In the genomic region with DNA sequence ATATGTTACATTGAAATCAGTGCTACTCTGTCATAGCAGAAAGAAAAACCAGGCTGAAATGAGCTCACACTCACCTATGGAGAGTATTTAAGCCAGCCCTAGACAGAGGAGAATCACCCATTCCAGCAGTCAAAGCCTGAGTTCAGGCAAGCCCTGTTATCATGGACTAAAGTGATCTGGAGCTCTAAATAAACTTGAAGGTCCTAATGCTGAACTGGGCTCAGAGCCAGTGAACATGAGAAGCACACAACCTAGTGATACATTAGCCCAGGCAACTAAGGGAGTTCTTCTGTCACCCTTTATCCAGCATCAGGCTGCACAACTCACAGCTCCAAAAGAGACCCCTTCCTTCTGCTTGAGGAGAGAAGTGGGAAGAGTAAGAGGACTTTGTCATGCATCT, we compare ENCODE assay signal across 21 cellular contexts.
DNase-seq lines count a peak whose midpoint lies in the region.
"Had no signal": no experiment of that assay in that cellular context is flagged by ENCODE, and none has a peak within 500 bp of the region (broad histone marks: within the 10 kb centered on the region; RNA-seq: fewer than 3 reads in every experiment).

No MANE protein-coding gene starts in this region.

- DNase-seq in EH (ENCODE audit: low read depth) (peak; percentile 7), adipocyte (ENCODE audit: low read depth) (peak; percentile 8), fibroblast of peridontal ligament (ENCODE audit: extremely low read depth) (peak; percentile 39), myocyte (ENCODE audit: low read depth) (peak; percentile 34)
- DNase-seq in stimulated activated naive CD4-positive, alpha-beta T cell treated with Interleukin-2 at 50 U/mL for 16 hours (lab: John Stamatoyannopoulos, UW) = no peak
- no peak for DNase-seq in stimulated activated CD4-positive, alpha-beta T cell treated with anti-CD3 and anti-CD28 coated beads, Interleukin-2, amount 100 ng/mL, for 24 hours
- DNase-seq in activated naive CD4-positive, alpha-beta T cell (lab: John Stamatoyannopoulos, UW) = no peak
- DNase-seq in activated effector memory CD4-positive, alpha-beta T cell treated with anti-CD3 and anti-CD28 coated beads, Interleukin-2, amount 50 U/mL, for 16 hours = no peak
- DNase-seq: ACHN; Caco-2; CD4-positive, alpha-beta T cell; DMS 273 treated with DMSO at 0.1 percent for 48 hours; DND-41; NCI-H1105; NCI-H146; NCI-H2029 treated with DMSO at 0.1 percent for 48 hours; NCI-H446; NCI-H526 had no signal

- no peaks in the 10 kb centered on the region for H3K9me3 ChIP-seq in adipocyte (ENCODE audit: control insufficient read depth, low read length)
- H3K9me3 ChIP-seq: BLaER1, Caco-2 had no signal

- H3K4me1 ChIP-seq in adipocyte (ENCODE audit: control insufficient read depth, insufficient read depth, low read length) = no peaks in the 10 kb centered on the region
- H3K4me1 ChIP-seq: Caco-2 had no signal

- H3K36me3 ChIP-seq in adipocyte (ENCODE audit: control insufficient read depth, insufficient read depth, low read length, severe bottlenecking) = no peaks in the 10 kb centered on the region
- H3K36me3 ChIP-seq: BLaER1 had no signal

- no peak overlapping the region for H3K4me3 ChIP-seq in adipocyte (ENCODE audit: low read length)
- H3K4me3 ChIP-seq: BLaER1, GM23338 had no signal

- H3K27me3 ChIP-seq in adipocyte (replicated peaks; ENCODE audit: control insufficient read depth, insufficient read depth, low read length) = no peaks in the 10 kb centered on the region
- H3K27me3 ChIP-seq: BLaER1 had no signal

- H3K9ac ChIP-seq in adipocyte (ENCODE audit: low read length) = no peak overlapping the region
- H3K9ac ChIP-seq: BLaER1, KMS-11 had no signal

Comparison
In these comparisons a context has a peak if more than half of its experiments do, and no peak if none do; other contexts are left out.
1. DNase-seq: peak in EH (single experiment), adipocyte (single experiment), fibroblast of peridontal ligament (single experiment) and myocyte (single experiment); none in stimulated activated naive CD4-positive, alpha-beta T cell treated with Interleukin-2 at 50 U/mL for 16 hours (single experiment), stimulated activated CD4-positive, alpha-beta T cell treated with anti-CD3 and anti-CD28 coated beads, Interleukin-2, amount 100 ng/mL, for 24 hours (0 of 2), activated naive CD4-positive, alpha-beta T cell (0 of 4) and activated effector memory CD4-positive, alpha-beta T cell treated with anti-CD3 and anti-CD28 coated beads, Interleukin-2, amount 50 U/mL, for 16 hours (single experiment).